Comparison of ENCODE assay signal across 1 cellular context in genomic region chr10:46064269-46064817, GRCh38.
TF ChIP-seq lines count a peak whose summit lies in the region.

No MANE protein-coding gene starts in this region.

TF ChIP-seq in K562, 482 proteins besides CTCF, POLR2A, EP300 and RAD21:
- TF ChIP-seq JUN (IDR thresholded peaks at IDR 0.05; ENCODE audit: borderline replicate concordance, low read depth, low read length), result no peak
- TF ChIP-seq JUN (CRISPR knock-in tag; IDR thresholded peaks at IDR 0.05; ENCODE audit: borderline replicate concordance), result no peak
- no peak for TF ChIP-seq UBTF (IDR thresholded peaks at IDR 0.05; ENCODE audit: borderline replicate concordance in 1 of 2, low read depth in 2 of 2, low read length in 2 of 2)
- TF ChIP-seq ZNF146 (CRISPR knock-in tag; IDR thresholded peaks at IDR 0.05; ENCODE audit: unreplicated experiment), result no peak
- no peak for TF ChIP-seq ZBTB34 (CRISPR knock-in tag; IDR thresholded peaks at IDR 0.05)
- TF ChIP-seq BCL6 (CRISPR knock-in tag; IDR thresholded peaks at IDR 0.05), result no peak
- TF ChIP-seq ATF1 (CRISPR knock-in tag; IDR thresholded peaks at IDR 0.05), result no peak
- TF ChIP-seq ATF1 (tag; IDR thresholded peaks at IDR 0.05), result no peak
- no peak for TF ChIP-seq ZNF224 (CRISPR knock-in tag; IDR thresholded peaks at IDR 0.05)
- TF ChIP-seq WHSC1 (IDR thresholded peaks at IDR 0.05; ENCODE audit: low read length), result no peak
- TF ChIP-seq EWSR1 (IDR thresholded peaks at IDR 0.05; ENCODE audit: borderline replicate concordance, low read depth, partially characterized antibody), result no peak
- no peak for TF ChIP-seq ELF4 (CRISPR knock-in tag; IDR thresholded peaks at IDR 0.05)
- no peak for TF ChIP-seq SREBF1 (IDR thresholded peaks at IDR 0.05; ENCODE audit: borderline replicate concordance, low read depth, low read length)
- no peak for TF ChIP-seq CREM (IDR thresholded peaks at IDR 0.05; ENCODE audit: low read depth)
